ENCODE assay signal across 19 cellular contexts in the genomic region with DNA sequence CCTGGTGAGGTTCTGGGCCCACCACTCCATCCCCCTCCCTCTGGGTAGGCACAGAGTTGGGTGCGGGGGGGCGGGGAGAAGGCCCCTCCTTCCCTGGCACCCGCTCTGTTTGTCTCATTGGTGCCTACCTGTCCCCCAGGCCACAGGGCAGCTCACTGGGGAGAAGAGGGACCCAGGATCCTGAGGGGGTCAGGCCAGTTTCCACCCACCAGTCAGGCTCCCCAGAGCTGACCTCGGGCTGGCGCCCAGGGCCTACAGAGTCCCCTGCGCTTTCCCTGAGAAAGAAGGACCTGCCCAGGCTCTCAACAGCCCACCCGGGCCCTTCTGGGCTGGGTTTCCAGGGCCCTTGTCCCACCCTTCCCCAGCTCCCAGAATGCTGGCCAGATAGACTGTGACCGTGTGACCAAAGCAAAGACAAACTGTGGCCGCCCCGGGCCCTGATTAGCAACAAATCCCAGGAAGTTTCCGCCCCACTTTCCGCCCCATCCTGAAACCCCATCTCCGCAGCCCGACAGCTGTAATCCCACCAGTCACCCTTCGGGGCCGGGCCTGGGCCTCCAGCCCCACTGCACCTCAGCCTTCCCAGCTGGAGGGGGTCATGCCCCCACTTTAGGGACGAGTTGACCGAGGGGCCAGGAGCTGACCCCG. TPM values are rescaled to one million over a fixed set of nuclear protein-coding genes. Genes with fewer than 3 reads are reported as not detected.
DNase-seq lines count a peak whose midpoint lies in the region; ATAC-seq, FAIRE-seq and TF ChIP-seq lines count a peak whose summit lies in the region.
"Had no signal": no experiment of that assay in that cellular context is flagged by ENCODE, and none has a peak within 500 bp of the region (broad histone marks: within the 10 kb centered on the region; RNA-seq: fewer than 3 reads in every experiment).

No MANE protein-coding gene starts in this region.

- no peaks in the 10 kb centered on the region for H4K20me1 ChIP-seq in H1 (replicated peaks in 1 of 2; ENCODE audit: control insufficient read depth in 1 of 2, insufficient read depth in 2 of 2, low read length in 2 of 2)

- H2BK5ac ChIP-seq in H1 (ENCODE audit: low read depth, low read length) = no peak overlapping the region

- no peaks in the 10 kb centered on the region for H3K23me2 ChIP-seq in H1 (ENCODE audit: low read depth, low read length)

- H3K4me1 ChIP-seq in left ventricle myocardium inferior (peaks cover 27% of the 10 kb centered on the region), H1 (replicated peaks in 1 of 4; ENCODE audit: control insufficient read depth in 3 of 4, insufficient read depth in 4 of 4, low read length in 3 of 4) (peaks cover 0 to 7% (median 3%) of the 10 kb centered on the region in 4 experiments; a peak in 4 of 7 replicates), upper lobe of right lung (peaks cover 15% of the 10 kb centered on the region)

- intact Hi-C loops in left ventricle myocardium inferior (cut with micrococcal nuclease) = no loop called here
- intact Hi-C loops in cardiac septum (cut with DNase I) = no loop called here
- intact Hi-C loops in upper lobe of right lung (cut with DNase I) = no loop called here

- H2AFZ ChIP-seq in H1 (ENCODE audit: low read length) = no peak overlapping the region

- no peak overlapping the region for H3K18ac ChIP-seq in H1 (ENCODE audit: extremely low read depth, low read length)

- H3K4me3 ChIP-seq in left ventricle myocardium inferior = no peak overlapping the region
- no peak overlapping the region for H3K4me3 ChIP-seq in H1 (ENCODE audit: extremely low read depth in 1 of 4, insufficient read depth in 2 of 4, low read depth in 3 of 4, low read length in 4 of 4)
- no peak overlapping the region for H3K4me3 ChIP-seq in upper lobe of right lung
- H3K4me3 ChIP-seq: GM12878, HAP-1 had no signal

- DNase-seq in left ventricle myocardium inferior (no peak), cardiac septum (ENCODE audit: low spot score) (no peak), H1 (ENCODE audit: low read depth in 1 of 2, low spot score in 2 of 2) (no peak), mesothelial cell of epicardium (ENCODE audit: low spot score in 2 of 2, unreplicated experiment in 2 of 2) (no peak), DMS53 treated with DMSO at 0.1 percent for 48 hours (lab: John Stamatoyannopoulos, UW; ENCODE audit: unreplicated experiment) (no peak), upper lobe of right lung (no peak)
- DNase-seq in activated T-cell treated with anti-CD3 and anti-CD28 coated beads, Interleukin-2, amount 50 U/mL, for 24 hours = no peak
- DNase-seq: 8988T, COR-L47, DMS53, Kasumi-1, NCI-H187 treated with DMSO at 0.1 percent for 48 hours, NCI-H446, PC-3 had no signal

- TF ChIP-seq CTCF in left ventricle myocardium inferior (IDR thresholded peaks at IDR 0.05; ENCODE audit: borderline replicate concordance) (no peak), H1 (IDR thresholded peaks at IDR 0.05; ENCODE audit: control extremely low read depth in 1 of 3, insufficient read depth in 1 of 3, low read depth in 1 of 3, low read length in 3 of 3) (no peak), mesothelial cell of epicardium (IDR thresholded peaks at IDR 0.05; ENCODE audit: unreplicated experiment) (no peak), upper lobe of right lung (IDR thresholded peaks at IDR 0.05) (no peak)

- H3K27me3 ChIP-seq in left ventricle myocardium inferior (ENCODE audit: low read depth) (peaks cover 4% of the 10 kb centered on the region), H1 (replicated peaks in 1 of 4; ENCODE audit: control insufficient read depth in 3 of 4, extremely low read depth in 1 of 4, insufficient read depth in 3 of 4, low read length in 3 of 4) (peaks cover 0 to 3% (median 0%) of the 10 kb centered on the region in 4 experiments; a peak in 2 of 7 replicates), upper lobe of right lung (no peaks in the 10 kb centered on the region)

- H2BK15ac ChIP-seq in H1 (ENCODE audit: low read length) = no peak overlapping the region

- peak overlapping the region; percentile 53 for H3K4ac ChIP-seq in H1 (replicated peaks; ENCODE audit: insufficient read length, low read depth, low read length)

- H3K9me3 ChIP-seq in left ventricle myocardium inferior (replicated peaks) (no peaks in the 10 kb centered on the region), H1 (ENCODE audit: insufficient read depth in 2 of 2, low read depth in 1 of 2, low read length in 1 of 2) (no peaks in the 10 kb centered on the region), upper lobe of right lung (no peaks in the 10 kb centered on the region)
- H3K9me3 ChIP-seq: HAP-1 had no signal

- no peaks in the 10 kb centered on the region for H3K36me3 Mint-ChIP-seq in mesothelial cell of epicardium
- H3K36me3 Mint-ChIP-seq in activated T-cell treated with anti-CD3 and anti-CD28 coated beads, Interleukin-2, amount 50 U/mL, for 24 hours (ENCODE audit: low read depth) = no peaks in the 10 kb centered on the region
- H3K36me3 Mint-ChIP-seq: CD14-positive monocyte had no signal

- H3K79me1 ChIP-seq in H1 (ENCODE audit: low read depth, low read length) = no peaks in the 10 kb centered on the region

- no peak overlapping the region for H2BK120ac ChIP-seq in H1 (replicated peaks; ENCODE audit: low read depth, low read length)

- H2BK12ac ChIP-seq in H1 (ENCODE audit: low read depth, low read length) = peak overlapping the region; percentile 27; the same call in 1 of the 2 replicates

- no peaks in the 10 kb centered on the region for H3K79me2 ChIP-seq in H1 (ENCODE audit: control insufficient read depth in 1 of 2, insufficient read depth in 2 of 2, low read length in 2 of 2)

- no peak for TF ChIP-seq POLR2A in H1 (IDR thresholded peaks at IDR 0.05; ENCODE audit: control extremely low read depth in 1 of 2, low read depth in 2 of 2, low read length in 2 of 2)

- TF ChIP-seq EP300 in H1 (IDR thresholded peaks at IDR 0.05; ENCODE audit: borderline replicate concordance in 1 of 2, low read depth in 2 of 2, low read length in 2 of 2) = no peak

- H3K27me3 Mint-ChIP-seq in mesothelial cell of epicardium (ENCODE audit: low read depth) = no peaks in the 10 kb centered on the region
- peaks cover 9% of the 10 kb centered on the region for H3K27me3 Mint-ChIP-seq in activated T-cell treated with anti-CD3 and anti-CD28 coated beads, Interleukin-2, amount 50 U/mL, for 24 hours

- 75% methylated on average over 15 of the region's 19 CpGs; no CpG with 5 or more reads in 1 of the 2 experiments for WGBS in H1 (ENCODE audit: extremely low coverage in 1 of 2, insufficient coverage in 1 of 2, insufficient read length in 1 of 2, insufficient replicate concordance in 2 of 2, low coverage in 1 of 2, low lambda C conversion rate in 2 of 2, missing lambda C conversion rate in 1 of 2), 2 experiments

- TF ChIP-seq RAD21 in H1 (IDR thresholded peaks at IDR 0.05 in 1 of 2, conservative IDR thresholded peaks at IDR 0.05 in 1 of 2; ENCODE audit: low read depth in 2 of 2, low read length in 2 of 2) = no peak

- peaks cover 13% of the 10 kb centered on the region for H3K4me1 Mint-ChIP-seq in mesothelial cell of epicardium
- H3K4me1 Mint-ChIP-seq in activated T-cell treated with anti-CD3 and anti-CD28 coated beads, Interleukin-2, amount 50 U/mL, for 24 hours (ENCODE audit: low read depth) = no peaks in the 10 kb centered on the region

- no peak overlapping the region for H3K56ac ChIP-seq in H1 (replicated peaks; ENCODE audit: insufficient read length, low read depth, low read length)

- no peaks in the 10 kb centered on the region for H3K9me3 Mint-ChIP-seq in mesothelial cell of epicardium
- no peaks in the 10 kb centered on the region for H3K9me3 Mint-ChIP-seq in activated T-cell treated with anti-CD3 and anti-CD28 coated beads, Interleukin-2, amount 50 U/mL, for 24 hours

- no peak overlapping the region for H4K91ac ChIP-seq in H1 (replicated peaks; ENCODE audit: insufficient read length, low read length)

- no peak overlapping the region for H3K9ac ChIP-seq in H1 (replicated peaks in 1 of 4; ENCODE audit: extremely low read depth in 1 of 4, low read depth in 3 of 4, low read length in 3 of 4)

- H3K4me3 Mint-ChIP-seq in mesothelial cell of epicardium = no peak overlapping the region
- no peak overlapping the region for H3K4me3 Mint-ChIP-seq in activated T-cell treated with anti-CD3 and anti-CD28 coated beads, Interleukin-2, amount 50 U/mL, for 24 hours
- H3K4me3 Mint-ChIP-seq: CD14-positive monocyte had no signal

- no peak overlapping the region for H2BK20ac ChIP-seq in H1 (ENCODE audit: low read length)

- H3K14ac ChIP-seq in H1 (ENCODE audit: insufficient read length) = no peak overlapping the region

- no peak for FAIRE-seq in H1 (lab: Jason Lieb, UNC)
- FAIRE-seq: GM12878, GM18507 had no signal

- peak overlapping the region; percentile 46; the same call in 1 of the 2 replicates for H4K8ac ChIP-seq in H1 (ENCODE audit: extremely low read depth, insufficient read depth, low read length)

- no peak overlapping the region for H4K5ac ChIP-seq in H1 (ENCODE audit: insufficient read length, low read depth, low read length)

- peak overlapping the region; percentile 25 for H3K27ac Mint-ChIP-seq in mesothelial cell of epicardium
- H3K27ac Mint-ChIP-seq in activated T-cell treated with anti-CD3 and anti-CD28 coated beads, Interleukin-2, amount 50 U/mL, for 24 hours = no peak overlapping the region

- H2AK5ac ChIP-seq in H1 (ENCODE audit: low read depth, low read length) = no peak overlapping the region

- POLR2A ChIA-PET in H1 (lab: Charles Lee; ENCODE audit: partially characterized antibody) = interaction anchor here (0.8 to 2.2 kb wide), 7 partner anchors 7 to 38 kb away, joined by 3 to 7 read pairs (median 4); a partner anchor contains a TSS

- no peak overlapping the region for H3K23ac ChIP-seq in H1 (ENCODE audit: insufficient read length)

- ATAC-seq in upper lobe of right lung (no peak), HG03432 (IDR thresholded peaks at IDR 0.05; ENCODE audit: unreplicated experiment) (no peak)
- ATAC-seq: GM12878, PC-3 had no signal

- H3K36me3 ChIP-seq in left ventricle myocardium inferior = no peaks in the 10 kb centered on the region
- no peaks in the 10 kb centered on the region for H3K36me3 ChIP-seq in H1 (ENCODE audit: control insufficient read depth in 2 of 4, insufficient read depth in 4 of 4, low read length in 3 of 4)
- H3K36me3 ChIP-seq in upper lobe of right lung = no peaks in the 10 kb centered on the region
- H3K36me3 ChIP-seq: HAP-1 had no signal

- H3K4me2 ChIP-seq in H1 (ENCODE audit: insufficient read depth in 1 of 2, low read depth in 2 of 2, low read length in 2 of 2) = no peak overlapping the region

- CTCF ChIA-PET in H1 (lab: Charles Lee; ENCODE audit: partially characterized antibody) = interaction anchor here (0.8 to 71.2 kb wide), 3 partner anchors 6 to 140 kb away, joined by 3 to 2507 read pairs (median 2507); a partner anchor contains a TSS

- H3K27ac ChIP-seq in left ventricle myocardium inferior (replicated peaks) = peak overlapping the region; percentile 67
- H3K27ac ChIP-seq in H1 (ENCODE audit: low read depth, low read length) = no peak overlapping the region
- H3K27ac ChIP-seq in upper lobe of right lung = no peak overlapping the region

RNA-seq across cellular contexts. Expression of a gene that starts 33.8 kb away (rescaled TPM):
- 3.5 TPM for total RNA-seq in left ventricle myocardium inferior
- total RNA-seq in cardiac septum = 4.7 TPM
- total RNA-seq in H1 (2021; fragmentation: NEBNext Ultra II Directional; extraction: Animal tissue kit (Norgen Biotek cat#: 25700)) = 19.5 TPM in 2 replicates
- polyA plus RNA-seq in H1 (2011; rRNA removed) = 9.0 and 18.6 TPM in 2 replicates
- 23.3 TPM for polyA plus RNA-seq in H1 (2011; cell fraction: cytosol; rRNA removed)
- 124 TPM for polyA plus RNA-seq in H1 (2011; cell fraction: nucleus; rRNA removed)
- 17.5 to 23.1 TPM (median 20.3 TPM) in 4 replicates for polyA plus RNA-seq in H1 (2012, experiment 1 of 2)
- 15.8 TPM for polyA plus RNA-seq in H1 (2012, experiment 2 of 2)
- polyA plus RNA-seq in H1 (2013, experiment 1 of 2) = 8.6 TPM
- polyA plus RNA-seq in H1 (2013, experiment 2 of 2) = 8.2 TPM
- 4.2 and 7.4 TPM in 2 replicates for polyA minus RNA-seq in H1 (2011; rRNA and poly(A)+ RNA removed)
- 22.6 TPM for polyA minus RNA-seq in H1 (2011; cell fraction: cytosol; rRNA and poly(A)+ RNA removed)
- 34.9 TPM for polyA minus RNA-seq in H1 (2011; cell fraction: nucleus; rRNA and poly(A)+ RNA removed)
- 30.9 to 37.6 TPM (median 32.9 TPM) in 3 replicates for total RNA-seq in mesothelial cell of epicardium
- total RNA-seq in upper lobe of right lung = 32.1 TPM
- polyA plus RNA-seq: CD14-positive monocyte had no signal

RNA-seq across cellular contexts. Expression of a gene that starts 38.0 kb away (rescaled TPM):
- total RNA-seq in left ventricle myocardium inferior (5.8 TPM), cardiac septum (4.1 TPM), mesothelial cell of epicardium (38.9 to 45.3 TPM (median 44.4 TPM) in 3 replicates), upper lobe of right lung (13.3 TPM)
- 147 and 148 TPM in 2 replicates for total RNA-seq in H1 (2021; fragmentation: NEBNext Ultra II Directional; extraction: Animal tissue kit (Norgen Biotek cat#: 25700))
- 73.8 and 113 TPM in 2 replicates for polyA plus RNA-seq in H1 (2011; rRNA removed)
- polyA plus RNA-seq in H1 (2011; cell fraction: cytosol; rRNA removed) = 93.2 TPM
- polyA plus RNA-seq in H1 (2011; cell fraction: nucleus; rRNA removed) = 159 TPM
- polyA plus RNA-seq in H1 (2012, experiment 1 of 2) = 127 to 150 TPM (median 147 TPM) in 4 replicates
- polyA plus RNA-seq in H1 (2012, experiment 2 of 2) = 102 TPM
- polyA plus RNA-seq in H1 (2013, experiment 1 of 2) = 103 TPM
- polyA plus RNA-seq in H1 (2013, experiment 2 of 2) = 92.2 TPM
- polyA minus RNA-seq in H1 (2011; rRNA and poly(A)+ RNA removed) = 22.0 and 36.9 TPM in 2 replicates
- polyA minus RNA-seq in H1 (2011; cell fraction: cytosol; rRNA and poly(A)+ RNA removed) = 57.8 TPM
- polyA minus RNA-seq in H1 (2011; cell fraction: nucleus; rRNA and poly(A)+ RNA removed) = 46.0 TPM

RNA-seq across cellular contexts. Expression of a gene that starts 38.2 kb away (rescaled TPM):
- total RNA-seq in left ventricle myocardium inferior (29.6 TPM), cardiac septum (38.1 TPM), mesothelial cell of epicardium (36.0 to 37.8 TPM (median 37.3 TPM) in 3 replicates), upper lobe of right lung (33.2 TPM)
- total RNA-seq in H1 (2021; fragmentation: NEBNext Ultra II Directional; extraction: Animal tissue kit (Norgen Biotek cat#: 25700)) = 28.5 and 31.5 TPM in 2 replicates
- 58.7 and 89.1 TPM in 2 replicates for polyA plus RNA-seq in H1 (2011; rRNA removed)
- polyA plus RNA-seq in H1 (2011; cell fraction: cytosol; rRNA removed) = 56.3 TPM
- polyA plus RNA-seq in H1 (2011; cell fraction: nucleus; rRNA removed) = 148 TPM
- 20.4 to 36.0 TPM (median 32.1 TPM) in 4 replicates for polyA plus RNA-seq in H1 (2012, experiment 1 of 2)
- 25.8 TPM for polyA plus RNA-seq in H1 (2012, experiment 2 of 2)
- 24.7 TPM for polyA plus RNA-seq in H1 (2013, experiment 1 of 2)
- polyA plus RNA-seq in H1 (2013, experiment 2 of 2) = 26.9 TPM
- polyA minus RNA-seq in H1 (2011; rRNA and poly(A)+ RNA removed) = 16.4 and 19.6 TPM in 2 replicates
- polyA minus RNA-seq in H1 (2011; cell fraction: cytosol; rRNA and poly(A)+ RNA removed) = 25.7 TPM
- polyA minus RNA-seq in H1 (2011; cell fraction: nucleus; rRNA and poly(A)+ RNA removed) = 30.7 TPM

RNA-seq across cellular contexts. Expression of a gene that starts 47.2 kb away (rescaled TPM):
- total RNA-seq in left ventricle myocardium inferior = 11.7 TPM
- 12.1 TPM for total RNA-seq in cardiac septum
- total RNA-seq in H1 (2021; fragmentation: NEBNext Ultra II Directional; extraction: Animal tissue kit (Norgen Biotek cat#: 25700)) = 45.1 and 49.0 TPM in 2 replicates
- polyA plus RNA-seq in H1 (2011; rRNA removed) = 24.6 and 44.1 TPM in 2 replicates
- 41.5 TPM for polyA plus RNA-seq in H1 (2011; cell fraction: cytosol; rRNA removed)
- 18.5 TPM for polyA plus RNA-seq in H1 (2011; cell fraction: nucleus; rRNA removed)
- polyA plus RNA-seq in H1 (2012, experiment 1 of 2) = 36.4 to 63.8 TPM (median 38.7 TPM) in 4 replicates
- 16.6 TPM for polyA plus RNA-seq in H1 (2012, experiment 2 of 2)
- polyA plus RNA-seq in H1 (2013, experiment 1 of 2) = 38.1 TPM
- polyA plus RNA-seq in H1 (2013, experiment 2 of 2) = 38.5 TPM
- polyA minus RNA-seq in H1 (2011; rRNA and poly(A)+ RNA removed) = 19.4 and 22.8 TPM in 2 replicates
- 29.6 TPM for polyA minus RNA-seq in H1 (2011; cell fraction: cytosol; rRNA and poly(A)+ RNA removed)
- 13.3 TPM for polyA minus RNA-seq in H1 (2011; cell fraction: nucleus; rRNA and poly(A)+ RNA removed)
- 45.8 to 50.6 TPM (median 49.8 TPM) in 3 replicates for total RNA-seq in mesothelial cell of epicardium
- total RNA-seq in upper lobe of right lung = 32.8 TPM
